Comparison of ENCODE assay signal across 9 cellular contexts in the genomic region with DNA sequence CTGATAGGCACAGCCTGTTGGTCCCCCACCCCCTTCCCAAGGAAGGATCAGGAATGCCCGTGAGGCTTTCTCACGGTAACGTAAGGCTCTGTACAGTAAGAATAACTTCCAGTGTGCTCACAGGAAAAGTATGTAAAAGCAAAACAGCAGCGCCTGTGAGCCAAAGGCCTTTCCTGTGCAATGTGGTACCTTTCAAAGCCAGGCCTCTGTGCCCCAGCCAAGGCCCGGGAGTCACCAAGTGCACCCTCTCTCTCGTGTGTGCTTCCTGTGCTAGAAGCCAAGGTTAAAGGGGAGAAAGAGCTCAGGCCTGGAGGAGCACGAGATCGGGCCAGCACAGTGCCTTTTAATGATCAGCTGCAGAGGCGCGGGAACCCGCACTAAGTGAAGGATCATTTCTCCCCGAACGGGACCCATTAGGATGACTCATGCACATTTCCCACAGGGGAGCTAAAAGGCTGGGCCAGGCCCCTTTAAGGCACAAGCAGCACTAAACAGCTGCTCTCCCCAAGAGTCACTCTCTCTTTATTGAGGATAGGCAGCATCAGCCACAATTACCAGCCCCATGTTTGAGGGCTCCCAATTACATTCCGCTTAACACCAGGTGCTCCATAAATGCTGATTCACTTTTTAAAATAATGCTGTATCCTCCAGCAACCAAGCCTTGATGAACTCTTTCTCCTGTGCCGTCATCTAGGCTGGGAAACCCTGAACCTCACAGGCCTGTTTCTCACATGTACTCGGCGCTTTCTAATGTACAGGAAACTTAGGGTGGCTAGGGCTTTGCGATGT. TPM values are rescaled to one million over a fixed set of nuclear protein-coding genes. Genes with fewer than 3 reads are reported as not detected.
DNase-seq lines count a peak whose midpoint lies in the region; ATAC-seq, FAIRE-seq and TF ChIP-seq lines count a peak whose summit lies in the region.
"Had no signal": no experiment of that assay in that cellular context is flagged by ENCODE, and none has a peak within 500 bp of the region (broad histone marks: within the 10 kb centered on the region; RNA-seq: fewer than 3 reads in every experiment).

No MANE protein-coding gene starts in this region.

- H3K27ac Mint-ChIP-seq in activated CD8-positive, alpha-beta memory T cell treated with anti-CD3 and anti-CD28 coated beads, Interleukin-2, amount 10 ng/mL, durations not matched to agents 7 days and 5 days: no peak overlapping the region
- H3K27ac Mint-ChIP-seq: dendritic cell treated with granulocyte-macrophage colony-stimulating factor and Interleukin-4, amounts not matched to agents 40 ng/mL and 50 ng/mL, for 4 days had no signal

- POLR2A ChIA-PET in BJ (lab: Charles Lee): no interaction called here
- POLR2A ChIA-PET in GM12878 (lab: Charles Lee): interaction anchor here (1.4 kb wide), 1 partner anchor 29 kb away, joined by 3 read pairs; no protein-coding TSS in a partner anchor

- no peaks in the 10 kb centered on the region for H3K27me3 Mint-ChIP-seq in activated CD8-positive, alpha-beta memory T cell treated with anti-CD3 and anti-CD28 coated beads, Interleukin-2, amount 10 ng/mL, durations not matched to agents 7 days and 5 days
- H3K27me3 Mint-ChIP-seq: dendritic cell treated with granulocyte-macrophage colony-stimulating factor and Interleukin-4, amounts not matched to agents 40 ng/mL and 50 ng/mL, for 4 days had no signal

- H3K4me1 ChIP-seq in GM12878 (ENCODE audit: control insufficient read depth, insufficient read depth, low read length): peaks cover 5% of the 10 kb centered on the region; the same call in 1 of the 2 replicates
- peaks cover 43 to 63% of the 10 kb centered on the region in 2 donors for H3K4me1 ChIP-seq in left lung
- H3K4me1 ChIP-seq in urinary bladder (ENCODE audit: insufficient read depth): no peaks in the 10 kb centered on the region

- H2AFZ ChIP-seq in GM12878 (ENCODE audit: control insufficient read depth, low read depth, low read length): no peak overlapping the region

- TF ChIP-seq CTCF in BJ (IDR thresholded peaks at IDR 0.05; ENCODE audit: insufficient read depth, low read depth, low read length): no peak
- TF ChIP-seq CTCF in GM12878 (IDR thresholded peaks at IDR 0.05 in 2 of 3, conservative IDR thresholded peaks at IDR 0.05 in 1 of 3; ENCODE audit: control insufficient read depth in 2 of 3, extremely low read depth in 1 of 3, insufficient read depth in 1 of 3, low read depth in 3 of 3, low read length in 3 of 3): no peak
- TF ChIP-seq CTCF in left lung (IDR thresholded peaks at IDR 0.05): no peak
- no peak for TF ChIP-seq CTCF in lower leg skin (IDR thresholded peaks at IDR 0.05)

- no peaks in the 10 kb centered on the region for H4K20me1 ChIP-seq in GM12878 (ENCODE audit: control insufficient read depth, insufficient read depth)

- RAD21 ChIA-PET in GM12878 (lab: Charles Lee; ENCODE audit: unreplicated experiment): interaction anchor here (0.9 kb wide), 1 partner anchor 22 kb away, joined by 3 read pairs; no protein-coding TSS in a partner anchor

- no peak overlapping the region for H3K4me3 Mint-ChIP-seq in activated CD8-positive, alpha-beta memory T cell treated with anti-CD3 and anti-CD28 coated beads, Interleukin-2, amount 10 ng/mL, durations not matched to agents 7 days and 5 days
- H3K4me3 Mint-ChIP-seq: dendritic cell treated with granulocyte-macrophage colony-stimulating factor and Interleukin-4, amounts not matched to agents 40 ng/mL and 50 ng/mL, for 4 days had no signal

- SMC1A ChIA-PET in GM12878 (lab: Charles Lee; ENCODE audit: uncharacterized antibody, unreplicated experiment): interaction anchor here (0.7 to 0.8 kb wide), 2 partner anchors 27 to 32 kb away, joined by 3 read pairs; no protein-coding TSS in a partner anchor

- H3K9me3 ChIP-seq in GM12878 (replicated peaks; ENCODE audit: control insufficient read depth, insufficient read depth, low read length) (no peaks in the 10 kb centered on the region), left lung (no peaks in the 10 kb centered on the region)

- DNase-seq in BJ (ENCODE audit: low read depth): peak; percentile 87
- peak; percentile 98 for DNase-seq in LHCN-M2 (ENCODE audit: low read depth)
- no peak for DNase-seq in GM12878 (ENCODE audit: low read depth, low spot score)
- no peak for DNase-seq in left lung
- no peak for DNase-seq in lower leg skin (ENCODE audit: low spot score in 2 of 2)
- no peak for DNase-seq in activated CD8-positive, alpha-beta memory T cell treated with anti-CD3 and anti-CD28 coated beads, Interleukin-2, amount 10 ng/mL, durations not matched to agents 7 days and 5 days
- no peak for DNase-seq in occipital lobe (lab: John Stamatoyannopoulos, UW)

- 62% methylated on average over 18 of the region's 18 CpGs for WGBS in GM12878 (ENCODE audit: insufficient coverage, insufficient replicate concordance, low lambda C conversion rate, missing lambda C conversion rate)
- WGBS in urinary bladder: 23% methylated on average over 18 of the region's 18 CpGs
- WGBS in lower leg skin, 2 donors: 24 to 32% methylated on average over 18 of the region's 18 CpGs

- CTCF ChIA-PET in BJ (lab: Yijun Ruan, JAX) (interaction anchor here (1.6 to 3.4 kb wide), 4 partner anchors 10 to 112 kb away, joined by 3 to 21 read pairs (median 10); no protein-coding TSS in a partner anchor), GM12878 (lab: Yijun Ruan, JAX) (interaction anchor here (1.1 to 1.5 kb wide), 2 partner anchors 35 to 367 kb away, joined by 3 read pairs; no protein-coding TSS in a partner anchor)
- CTCF ChIA-PET in activated CD8-positive, alpha-beta memory T cell treated with anti-CD3 and anti-CD28 coated beads, Interleukin-2, amount 10 ng/mL, durations not matched to agents 7 days and 5 days (lab: Charles Lee): interaction anchor here (1.5 kb wide), 1 partner anchor 61 kb away, joined by 4 read pairs; no protein-coding TSS in a partner anchor

- H3K36me3 ChIP-seq in BJ (ENCODE audit: control insufficient read depth, insufficient read depth, low read length) (no peaks in the 10 kb centered on the region; the same call in 1 of the 2 replicates), GM12878 (ENCODE audit: control insufficient read depth in 2 of 2, insufficient read depth in 2 of 2, low read length in 1 of 2) (no peaks in the 10 kb centered on the region), left lung (no peaks in the 10 kb centered on the region), urinary bladder (ENCODE audit: insufficient read depth) (no peaks in the 10 kb centered on the region)

- in situ Hi-C loops in GM12878 (cut with MboI): no loop called here

- no peak for FAIRE-seq in GM12878 (lab: Jason Lieb, UNC)

- ATAC-seq in GM12878: no peak
- ATAC-seq in left lung: peak; percentile 15
- no peak for ATAC-seq in activated CD8-positive, alpha-beta memory T cell treated with anti-CD3 and anti-CD28 coated beads, Interleukin-2, amount 10 ng/mL, durations not matched to agents 7 days and 5 days

- H3K79me2 ChIP-seq in GM12878 (ENCODE audit: control insufficient read depth, insufficient read depth, low read length): no peaks in the 10 kb centered on the region

- H3K4me3 ChIP-seq in BJ (ENCODE audit: low read depth, low read length): no peak overlapping the region
- no peak overlapping the region for H3K4me3 ChIP-seq in GM12878
- H3K4me3 ChIP-seq in left lung: no peak overlapping the region
- no peak overlapping the region for H3K4me3 ChIP-seq in urinary bladder (ENCODE audit: low read depth, low read length)
- no peak overlapping the region for H3K4me3 ChIP-seq in lower leg skin (ENCODE audit: low read depth, poor library complexity, severe bottlenecking)

- TF ChIP-seq POLR2A in GM12878 (IDR thresholded peaks at IDR 0.05; ENCODE audit: low read depth, low read length): no peak
- no peak for TF ChIP-seq POLR2A in lower leg skin (IDR thresholded peaks at IDR 0.05)

- no peak for TF ChIP-seq RAD21 in GM12878 (IDR thresholded peaks at IDR 0.05; ENCODE audit: insufficient read depth, low read depth, low read length)

- H3K4me2 ChIP-seq in GM12878 (ENCODE audit: control insufficient read depth, insufficient read depth): no peak overlapping the region

- no peak overlapping the region for H3K9ac ChIP-seq in GM12878 (ENCODE audit: control insufficient read depth, insufficient read depth, low read length)

- intact Hi-C loops in GM12878 (cut with micrococcal nuclease; ENCODE audit: unreplicated experiment): no loop called here
- intact Hi-C loops in left lung (cut with DNase I): no loop called here
- intact Hi-C loops in lower leg skin (cut with DNase I; ENCODE audit: low total_unique reads): no loop called here

- peaks cover 6% of the 10 kb centered on the region for H3K4me1 Mint-ChIP-seq in activated CD8-positive, alpha-beta memory T cell treated with anti-CD3 and anti-CD28 coated beads, Interleukin-2, amount 10 ng/mL, durations not matched to agents 7 days and 5 days

- H3K36me3 Mint-ChIP-seq in activated CD8-positive, alpha-beta memory T cell treated with anti-CD3 and anti-CD28 coated beads, Interleukin-2, amount 10 ng/mL, durations not matched to agents 7 days and 5 days: no peaks in the 10 kb centered on the region

- no peak for TF ChIP-seq EP300 in GM12878 (IDR thresholded peaks at IDR 0.05; ENCODE audit: borderline replicate concordance in 1 of 2, control insufficient read depth in 1 of 2, low read depth in 2 of 2, low read length in 2 of 2)

- H3K27ac ChIP-seq in GM12878 (ENCODE audit: control insufficient read depth, insufficient read depth): no peak overlapping the region
- H3K27ac ChIP-seq in left lung: peak overlapping the region; percentile 35 to 61
- peak overlapping the region; percentile 47 for H3K27ac ChIP-seq in urinary bladder (ENCODE audit: low read depth)

- no peaks in the 10 kb centered on the region for H3K9me3 Mint-ChIP-seq in activated CD8-positive, alpha-beta memory T cell treated with anti-CD3 and anti-CD28 coated beads, Interleukin-2, amount 10 ng/mL, durations not matched to agents 7 days and 5 days (ENCODE audit: low read depth)
- H3K9me3 Mint-ChIP-seq: dendritic cell treated with granulocyte-macrophage colony-stimulating factor and Interleukin-4, amounts not matched to agents 40 ng/mL and 50 ng/mL, for 4 days had no signal

- no peaks in the 10 kb centered on the region for H3K27me3 ChIP-seq in BJ (ENCODE audit: control insufficient read depth, insufficient read depth, low read length)
- no peaks in the 10 kb centered on the region for H3K27me3 ChIP-seq in GM12878 (replicated peaks in 1 of 2; ENCODE audit: control insufficient read depth in 2 of 2, insufficient read depth in 2 of 2, low read length in 1 of 2)
- H3K27me3 ChIP-seq in left lung: no peaks in the 10 kb centered on the region

- BruUV-seq in GM12878 (replicated peaks; lab: Mats Ljungman, UMichigan): no TSS peak

RNA-seq across cellular contexts. Expression of a gene that starts 42.8 kb away (rescaled TPM):
- polyA plus RNA-seq in BJ (2011; rRNA removed) (14.0 and 18.6 TPM in 2 replicates), GM12878 (2011; rRNA removed) (0.39 and 0.91 TPM in 2 replicates), GM12878 (2014; fragmentation: Illumina TruSeq; extraction: Trizol) (1.6 and 2.4 TPM in 2 replicates), GM12878 (2014; fragmentation: Nextera tagmentation; extraction: Ambion mirVana) (under 1 TPM; 0.56 to 0.69 TPM), GM12878 (2014; rRNA removed) (3.7 and 5.3 TPM in 2 replicates), GM12878 (2016; fragmentation: Nextera tagmentation; extraction: Ambion mirVana) (under 1 TPM; 0.29 to 0.90 TPM), urinary bladder (17.1 TPM)
- polyA minus RNA-seq in BJ (2011; rRNA and poly(A)+ RNA removed): 16.0 and 16.9 TPM in 2 replicates
- total RNA-seq in LHCN-M2 (2014; rRNA removed) (27.1 and 33.2 TPM in 2 replicates), GM12878 (2014; rRNA removed) (3.2 TPM in 2 replicates), GM12878 (2014; rRNA removed; fragmentation: Illumina TruSeq; extraction: Trizol) (1.4 and 1.7 TPM in 2 replicates), GM12878 (2021) (6.2 and 7.6 TPM in 2 replicates), left lung (10 to 100 TPM; 26.7 to 26.8 TPM), urinary bladder (10.4 TPM), lower leg skin (10 to 100 TPM; 27.6 to 42.6 (median 34.5) TPM), occipital lobe (14.2 TPM)
- 17.6 TPM for polyA plus RNA-seq in LHCN-M2 (2012)
- 11.5 and 13.9 TPM in 2 replicates for total RNA-seq in GM12878 (2013; cell fraction: nucleolus; rRNA removed)
- 1.2 TPM for polyA plus RNA-seq in GM12878 (2011; ENCODE audit: low read depth)
- polyA plus RNA-seq in GM12878 (2011; cell fraction: cytosol; rRNA removed): 1.0 and 1.1 TPM in 2 replicates
- 1.3 TPM in 2 replicates for polyA plus RNA-seq in GM12878 (2011; cell fraction: nucleus; rRNA removed)
- polyA plus RNA-seq in GM12878 (2012): 2.2 and 3.2 TPM in 2 replicates
- 0.95 and 1.8 TPM in 2 replicates for polyA minus RNA-seq in GM12878 (2011; rRNA and poly(A)+ RNA removed)
- polyA minus RNA-seq in GM12878 (2011; cell fraction: cytosol; rRNA and poly(A)+ RNA removed): 0.73 and 1.3 TPM in 2 replicates
- polyA minus RNA-seq in GM12878 (2011; cell fraction: nucleus; rRNA and poly(A)+ RNA removed): 0.73 and 2.0 TPM in 2 replicates
- 1 to 10 TPM in 1 of 2 experiments, under 1 TPM in 1; 0.23 to 1.1 TPM for total RNA-seq in activated CD8-positive, alpha-beta memory T cell treated with anti-CD3 and anti-CD28 coated beads, Interleukin-2, amount 10 ng/mL, durations not matched to agents 7 days and 5 days

Comparison
In these comparisons a context has a peak if more than half of its experiments do, and no peak if none do; other contexts are left out.
1. DNase-seq: peak in BJ (single experiment) and LHCN-M2 (single experiment); none in GM12878 (single experiment), left lung (0 of 2), lower leg skin (0 of 2), activated CD8-positive, alpha-beta memory T cell treated with anti-CD3 and anti-CD28 coated beads, Interleukin-2, amount 10 ng/mL, durations not matched to agents 7 days and 5 days (single experiment) and occipital lobe (single experiment).